ENCODE assay signal across 2 cellular contexts in genomic region chr1:90068611-90069280, GRCh38.
TF ChIP-seq lines count a peak whose summit lies in the region.

No MANE protein-coding gene starts in this region.

TF ChIP-seq in HEK293, 187 proteins besides CTCF, POLR2A, EP300 and RAD21 (continued from another document):
- TF ChIP-seq ZNF692 (tag by site-specific recombination; IDR thresholded peaks at IDR 0.05) (no peak), ZNF510 (tag by site-specific recombination; IDR thresholded peaks at IDR 0.05; ENCODE audit: insufficient replicate concordance) (no peak), ZSCAN23 (tag by site-specific recombination; IDR thresholded peaks at IDR 0.05) (no peak)

TF ChIP-seq in K562, 482 proteins besides CTCF, POLR2A, EP300 and RAD21 (continued from another document):
- TF ChIP-seq ZNF512 (tag; IDR thresholded peaks at IDR 0.05), result 0 out of 2 replicates have a peak, but pooled peaks have one; percentile 40
